In the genomic region with DNA sequence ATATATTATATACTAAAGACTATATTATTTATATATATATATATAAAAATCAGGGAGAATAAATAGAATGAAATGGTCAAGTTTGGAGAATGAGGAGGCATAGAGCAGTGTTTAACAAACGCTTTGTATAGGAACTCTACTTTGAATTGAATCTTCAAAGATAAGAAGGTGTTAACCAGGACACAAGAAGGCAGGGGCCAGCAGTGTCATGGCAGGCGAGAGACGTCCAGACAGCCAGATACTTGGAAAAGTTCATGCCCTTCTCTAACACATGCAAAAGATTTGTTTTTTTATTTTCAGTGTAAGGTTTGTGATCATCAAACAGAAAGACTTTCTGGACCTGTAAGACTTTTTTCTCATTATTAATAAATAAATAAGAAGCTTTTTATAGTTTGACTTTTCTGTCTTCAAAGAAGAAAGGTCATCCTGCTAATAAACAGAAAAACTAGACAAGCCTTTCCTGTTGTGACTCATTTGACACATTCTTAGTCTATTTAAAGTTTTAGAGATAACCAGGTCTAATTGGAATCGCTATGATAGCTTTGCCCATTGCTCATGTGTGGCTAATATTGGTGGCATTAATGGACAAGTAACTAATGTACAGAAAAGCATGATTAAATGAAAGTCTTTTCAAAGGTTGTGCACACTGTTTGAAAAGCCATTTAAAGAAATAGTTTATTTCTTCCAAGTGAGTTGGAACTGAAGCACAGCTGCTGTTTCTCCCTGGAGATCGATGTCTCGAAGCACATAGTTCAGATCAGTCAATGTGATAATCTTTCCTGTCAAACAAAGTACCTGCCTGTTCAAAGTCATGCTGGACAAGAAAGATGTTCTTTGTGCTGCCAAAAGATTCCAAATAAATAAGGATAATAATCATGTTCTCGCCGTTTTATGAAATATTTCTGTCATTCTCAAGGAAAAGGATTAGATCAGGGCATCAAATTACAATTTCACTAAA, we compare ENCODE assay signal across 1 cellular context.
TF ChIP-seq lines count a peak whose summit lies in the region.

No MANE protein-coding gene starts in this region.

TF ChIP-seq in H1, 55 proteins besides CTCF, POLR2A, EP300 and RAD21:
- TF ChIP-seq TAF7 (optimal IDR thresholded peaks at IDR 0.05; ENCODE audit: borderline replicate concordance, low read depth, low read length): no peak
- TF ChIP-seq PHF8 (conservative IDR thresholded peaks at IDR 0.05; ENCODE audit: low read depth, low read length): no peak
- no peak for TF ChIP-seq TEAD4 (IDR thresholded peaks at IDR 0.05; ENCODE audit: low read depth, low read length)
- no peak for TF ChIP-seq GABPA (IDR thresholded peaks at IDR 0.05; ENCODE audit: borderline replicate concordance, insufficient read depth, low read length)
- TF ChIP-seq BACH1 (IDR thresholded peaks at IDR 0.05; ENCODE audit: low read length): no peak
- no peak for TF ChIP-seq NRF1 (IDR thresholded peaks at IDR 0.05; ENCODE audit: low read depth, low read length)
- TF ChIP-seq KDM4A (IDR thresholded peaks at IDR 0.05; ENCODE audit: low read depth, low read length, severe bottlenecking): no peak
- TF ChIP-seq SAP30 (IDR thresholded peaks at IDR 0.05; ENCODE audit: insufficient read depth, insufficient replicate concordance, low read length): no peak
- no peak for TF ChIP-seq POU5F1 (IDR thresholded peaks at IDR 0.05; ENCODE audit: low read depth, low read length)
- no peak for TF ChIP-seq CTBP2 (IDR thresholded peaks at IDR 0.05; ENCODE audit: borderline replicate concordance, insufficient read depth, insufficient read length, low read length)
- no peak for TF ChIP-seq SUZ12 (IDR thresholded peaks at IDR 0.05; ENCODE audit: low read length)
- no peak for TF ChIP-seq KDM5A (IDR thresholded peaks at IDR 0.05; ENCODE audit: low read length)
TF ChIP-seq in H1: peak in this region for 0.
